Comparison of ENCODE assay signal across 11 cellular contexts in genomic region chr2:65032016-65032975, GRCh38. TPM values are rescaled to one million over a fixed set of nuclear protein-coding genes. Genes with fewer than 3 reads are reported as not detected.
DNase-seq lines count a peak whose midpoint lies in the region; ATAC-seq and TF ChIP-seq lines count a peak whose summit lies in the region.
"Had no signal": no experiment of that assay in that cellular context is flagged by ENCODE, and none has a peak within 500 bp of the region (broad histone marks: within the 10 kb centered on the region; RNA-seq: fewer than 3 reads in every experiment).

No MANE protein-coding gene starts in this region.

- POLR2A ChIA-PET in Caco-2 (lab: Charles Lee) (interaction anchor here (0.6 to 0.7 kb wide), 2 partner anchors 24 to 115 kb away, joined by 3 to 6 read pairs; partner anchors contain the start of gene CEP68), HEK293 (lab: Yijun Ruan, JAX) (no interaction called here)
- POLR2A ChIA-PET in activated CD8-positive, alpha-beta T cell treated with anti-CD3 and anti-CD28 coated beads, Interleukin-2, amount 10 ng/mL, durations not matched to agents 7 days and 5 days (lab: Charles Lee), result no interaction called here

- intact Hi-C loops in Caco-2 (cut with micrococcal nuclease; ENCODE audit: unreplicated experiment), result loop anchor here (5.0 kb wide), 1 partner anchor 45 kb away; the partner anchor contains the start of gene SLC1A4

- DNase-seq in Caco-2, result no peak
- DNase-seq in activated CD8-positive, alpha-beta T cell treated with anti-CD3 and anti-CD28 coated beads, Interleukin-2, amount 10 ng/mL, durations not matched to agents 7 days and 5 days, result no peak
- no peak for DNase-seq in naive B cell
- DNase-seq in globus pallidus (ENCODE audit: low spot score), result no peak
- DNase-seq: activated CD4-positive, CD25-positive, alpha-beta regulatory T cell treated with anti-CD3 and anti-CD28 coated beads, Interleukin-2, amount 50 U/mL, for 72 hours had no signal

- H3K27ac ChIP-seq in HEK293 (ENCODE audit: extremely low read depth, low read depth, low read length), result no peak overlapping the region; the same call in 1 of the 2 replicates
- H3K27ac ChIP-seq: HL-60 had no signal

- H3K36me3 ChIP-seq in Caco-2 (ENCODE audit: control insufficient read depth, insufficient read depth, low read length) (no peaks in the 10 kb centered on the region; the same call in 1 of the 2 replicates), HEK293 (ENCODE audit: control insufficient read depth in 2 of 2, insufficient read depth in 1 of 2, low read length in 2 of 2) (peaks cover 4% of the 10 kb centered on the region in 2 experiments; a peak in 2 of 3 replicates)

- peaks cover 6% of the 10 kb centered on the region for H3K36me3 Mint-ChIP-seq in Caco-2 (ENCODE audit: insufficient read depth, unreplicated experiment)
- H3K36me3 Mint-ChIP-seq in activated CD8-positive, alpha-beta T cell treated with anti-CD3 and anti-CD28 coated beads, Interleukin-2, amount 10 ng/mL, durations not matched to agents 7 days and 5 days (ENCODE audit: low read depth), result no peaks in the 10 kb centered on the region
- H3K36me3 Mint-ChIP-seq in naive B cell, result peaks cover 3 to 4% of the 10 kb centered on the region in 2 donors

- no peak overlapping the region for H3K4me3 ChIP-seq in Caco-2 (ENCODE audit: low read depth, low read length)
- no peak overlapping the region for H3K4me3 ChIP-seq in HEK293 (ENCODE audit: low read depth, low read length)
- H3K4me3 ChIP-seq: skin epidermis had no signal

- ATAC-seq in activated CD8-positive, alpha-beta T cell treated with anti-CD3 and anti-CD28 coated beads, Interleukin-2, amount 10 ng/mL, durations not matched to agents 7 days and 5 days, result no peak
- peak in 1 of 2 donors; percentile 10 for ATAC-seq in naive B cell (ENCODE audit: low read depth in 2 of 2)
- no peak for ATAC-seq in HG03135 (IDR thresholded peaks at IDR 0.05; ENCODE audit: unreplicated experiment)
- ATAC-seq in GM21447 (IDR thresholded peaks at IDR 0.05; ENCODE audit: unreplicated experiment), result no peak
- no peak for ATAC-seq in HG02970 (IDR thresholded peaks at IDR 0.05; ENCODE audit: low FRiP score, unreplicated experiment)

- H3K27ac Mint-ChIP-seq in Caco-2 (ENCODE audit: unreplicated experiment), result peak overlapping the region; percentile 70
- peak overlapping the region; percentile 10 for H3K27ac Mint-ChIP-seq in activated CD8-positive, alpha-beta T cell treated with anti-CD3 and anti-CD28 coated beads, Interleukin-2, amount 10 ng/mL, durations not matched to agents 7 days and 5 days
- peak overlapping the region; percentile 86 to 98 (median 96) for H3K27ac Mint-ChIP-seq in naive B cell

- H3K4me1 ChIP-seq in Caco-2 (peaks cover 17% of the 10 kb centered on the region), HEK293 (ENCODE audit: control insufficient read depth, insufficient read depth, low read length) (peaks cover 9% of the 10 kb centered on the region)

- H3K4me3 Mint-ChIP-seq in Caco-2 (ENCODE audit: unreplicated experiment) (peak overlapping the region; percentile 49), naive B cell (peak overlapping the region; percentile 75 to 91 (median 83))
- H3K4me3 Mint-ChIP-seq in activated CD8-positive, alpha-beta T cell treated with anti-CD3 and anti-CD28 coated beads, Interleukin-2, amount 10 ng/mL, durations not matched to agents 7 days and 5 days, result no peak overlapping the region

- CTCF ChIA-PET in Caco-2 (lab: Charles Lee) (interaction anchor here (1.0 to 1.7 kb wide), 3 partner anchors 36 to 114 kb away, joined by 4 to 25 read pairs (median 5); no protein-coding TSS in a partner anchor), HEK293 (lab: Yijun Ruan, JAX) (interaction anchor here (0.6 to 3.0 kb wide), 3 partner anchors 44 to 1302 kb away, joined by 3 to 14 read pairs (median 5); no protein-coding TSS in a partner anchor)
- CTCF ChIA-PET in activated CD8-positive, alpha-beta T cell treated with anti-CD3 and anti-CD28 coated beads, Interleukin-2, amount 10 ng/mL, durations not matched to agents 7 days and 5 days (lab: Charles Lee), result interaction anchor here (0.8 to 14.8 kb wide), 6 partner anchors 10 to 116 kb away, joined by 3 to 169 read pairs (median 3); no protein-coding TSS in a partner anchor

- peaks cover 17% of the 10 kb centered on the region for H3K4me1 Mint-ChIP-seq in Caco-2 (ENCODE audit: low read depth, unreplicated experiment)
- peaks cover 23% of the 10 kb centered on the region for H3K4me1 Mint-ChIP-seq in activated CD8-positive, alpha-beta T cell treated with anti-CD3 and anti-CD28 coated beads, Interleukin-2, amount 10 ng/mL, durations not matched to agents 7 days and 5 days (ENCODE audit: low read depth)
- H3K4me1 Mint-ChIP-seq in naive B cell, result peaks cover 44 to 74% (median 54%) of the 10 kb centered on the region in 3 donors

- no peak for TF ChIP-seq CTCF in Caco-2 (IDR thresholded peaks at IDR 0.05; ENCODE audit: insufficient read depth in 1 of 2, low read depth in 1 of 2, low read length in 1 of 2, severe bottlenecking in 1 of 2, unreplicated experiment in 1 of 2)
- no peak for TF ChIP-seq CTCF in HEK293 (tag by site-specific recombination; IDR thresholded peaks at IDR 0.05)

- H3K9me3 Mint-ChIP-seq in Caco-2 (ENCODE audit: unreplicated experiment), result no peaks in the 10 kb centered on the region
- H3K9me3 Mint-ChIP-seq in activated CD8-positive, alpha-beta T cell treated with anti-CD3 and anti-CD28 coated beads, Interleukin-2, amount 10 ng/mL, durations not matched to agents 7 days and 5 days (ENCODE audit: insufficient read depth), result no peaks in the 10 kb centered on the region
- H3K9me3 Mint-ChIP-seq in naive B cell, result no peaks in the 10 kb centered on the region

- H3K27me3 ChIP-seq in Caco-2 (replicated peaks; ENCODE audit: control insufficient read depth, insufficient read depth, low read length), result no peaks in the 10 kb centered on the region

- H3K27me3 Mint-ChIP-seq in Caco-2 (ENCODE audit: insufficient read depth, unreplicated experiment) (no peaks in the 10 kb centered on the region), naive B cell (no peaks in the 10 kb centered on the region)
- no peaks in the 10 kb centered on the region for H3K27me3 Mint-ChIP-seq in activated CD8-positive, alpha-beta T cell treated with anti-CD3 and anti-CD28 coated beads, Interleukin-2, amount 10 ng/mL, durations not matched to agents 7 days and 5 days (ENCODE audit: low read depth)

- no peaks in the 10 kb centered on the region for H3K9me3 ChIP-seq in Caco-2
- H3K9me3 ChIP-seq in HEK293 (ENCODE audit: control insufficient read depth, insufficient read depth, low read depth, low read length), result no peaks in the 10 kb centered on the region

- BruUV-seq in Caco-2 (replicated peaks; lab: Mats Ljungman, UMichigan), result no TSS peak

TF ChIP-seq in HEK293, 187 proteins besides CTCF, POLR2A, EP300 and RAD21 (continues in another document):
- peak; percentile 92 for TF ChIP-seq FEZF1 (tag by site-specific recombination; IDR thresholded peaks at IDR 0.05)
- no peak for TF ChIP-seq ZFHX2 (tag by site-specific recombination; conservative IDR thresholded peaks at IDR 0.05)
- TF ChIP-seq, protein P1, sequence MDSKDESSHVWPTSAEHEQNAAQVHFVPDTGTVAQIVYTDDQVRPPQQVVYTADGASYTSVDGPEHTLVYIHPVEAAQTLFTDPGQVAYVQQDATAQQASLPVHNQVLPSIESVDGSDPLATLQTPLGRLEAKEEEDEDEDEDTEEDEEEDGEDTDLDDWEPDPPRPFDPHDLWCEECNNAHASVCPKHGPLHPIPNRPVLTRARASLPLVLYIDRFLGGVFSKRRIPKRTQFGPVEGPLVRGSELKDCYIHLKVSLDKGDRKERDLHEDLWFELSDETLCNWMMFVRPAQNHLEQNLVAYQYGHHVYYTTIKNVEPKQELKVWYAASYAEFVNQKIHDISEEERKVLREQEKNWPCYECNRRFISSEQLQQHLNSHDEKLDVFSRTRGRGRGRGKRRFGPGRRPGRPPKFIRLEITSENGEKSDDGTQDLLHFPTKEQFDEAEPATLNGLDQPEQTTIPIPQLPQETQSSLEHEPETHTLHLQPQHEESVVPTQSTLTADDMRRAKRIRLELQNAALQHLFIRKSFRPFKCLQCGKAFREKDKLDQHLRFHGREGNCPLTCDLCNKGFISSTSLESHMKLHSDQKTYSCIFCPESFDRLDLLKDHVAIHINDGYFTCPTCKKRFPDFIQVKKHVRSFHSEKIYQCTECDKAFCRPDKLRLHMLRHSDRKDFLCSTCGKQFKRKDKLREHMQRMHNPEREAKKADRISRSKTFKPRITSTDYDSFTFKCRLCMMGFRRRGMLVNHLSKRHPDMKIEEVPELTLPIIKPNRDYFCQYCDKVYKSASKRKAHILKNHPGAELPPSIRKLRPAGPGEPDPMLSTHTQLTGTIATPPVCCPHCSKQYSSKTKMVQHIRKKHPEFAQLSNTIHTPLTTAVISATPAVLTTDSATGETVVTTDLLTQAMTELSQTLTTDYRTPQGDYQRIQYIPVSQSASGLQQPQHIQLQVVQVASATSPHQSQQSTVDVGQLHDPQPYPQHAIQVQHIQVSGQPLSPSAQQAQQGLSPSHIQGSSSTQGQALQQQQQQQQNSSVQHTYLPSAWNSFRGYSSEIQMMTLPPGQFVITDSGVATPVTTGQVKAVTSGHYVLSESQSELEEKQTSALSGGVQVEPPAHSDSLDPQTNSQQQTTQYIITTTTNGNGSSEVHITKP (tag by site-specific recombination; IDR thresholded peaks at IDR 0.05), result 0 out of 2 replicates have a peak, but pooled peaks have one; percentile 19
- TF ChIP-seq WT1 (tag by site-specific recombination; IDR thresholded peaks at IDR 0.05), result peak; percentile 94
- TF ChIP-seq, protein P2, sequence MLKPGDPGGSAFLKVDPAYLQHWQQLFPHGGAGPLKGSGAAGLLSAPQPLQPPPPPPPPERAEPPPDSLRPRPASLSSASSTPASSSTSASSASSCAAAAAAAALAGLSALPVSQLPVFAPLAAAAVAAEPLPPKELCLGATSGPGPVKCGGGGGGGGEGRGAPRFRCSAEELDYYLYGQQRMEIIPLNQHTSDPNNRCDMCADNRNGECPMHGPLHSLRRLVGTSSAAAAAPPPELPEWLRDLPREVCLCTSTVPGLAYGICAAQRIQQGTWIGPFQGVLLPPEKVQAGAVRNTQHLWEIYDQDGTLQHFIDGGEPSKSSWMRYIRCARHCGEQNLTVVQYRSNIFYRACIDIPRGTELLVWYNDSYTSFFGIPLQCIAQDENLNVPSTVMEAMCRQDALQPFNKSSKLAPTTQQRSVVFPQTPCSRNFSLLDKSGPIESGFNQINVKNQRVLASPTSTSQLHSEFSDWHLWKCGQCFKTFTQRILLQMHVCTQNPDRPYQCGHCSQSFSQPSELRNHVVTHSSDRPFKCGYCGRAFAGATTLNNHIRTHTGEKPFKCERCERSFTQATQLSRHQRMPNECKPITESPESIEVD (tag by site-specific recombination; IDR thresholded peaks at IDR 0.05), result peak; percentile 50; the same call in 1 of the 2 replicates

RNA-seq across cellular contexts. Expression of gene CEP68, which starts 23.9 kb away (rescaled TPM):
- total RNA-seq in Caco-2 (2022), result 12.9 and 14.0 TPM in 2 replicates
- total RNA-seq in activated CD8-positive, alpha-beta T cell treated with anti-CD3 and anti-CD28 coated beads, Interleukin-2, amount 10 ng/mL, durations not matched to agents 7 days and 5 days, result 1 to 10 TPM; 8.1 to 9.7 TPM
- 10 to 100 TPM; 16.6 to 21.0 (median 18.6) TPM for polyA plus RNA-seq in naive B cell (ENCODE audit: low read depth in 6 of 6)

RNA-seq across cellular contexts. Expression of gene SLC1A4, which starts 43.1 kb away (rescaled TPM):
- total RNA-seq in Caco-2 (2022), result 28.6 and 35.0 TPM in 2 replicates
- 10 to 100 TPM; 48.8 to 50.1 TPM for total RNA-seq in activated CD8-positive, alpha-beta T cell treated with anti-CD3 and anti-CD28 coated beads, Interleukin-2, amount 10 ng/mL, durations not matched to agents 7 days and 5 days
- 1 to 10 TPM; 2.1 to 5.8 (median 3.0) TPM for polyA plus RNA-seq in naive B cell (ENCODE audit: low read depth in 6 of 6)

Comparison
In these comparisons a context has a peak if more than half of its experiments do, and no peak if none do; other contexts are left out.
1. H3K27ac Mint-ChIP-seq: peak in every context shown above with its lines; median percentile 96 in naive B cell; 70 in Caco-2; 10 in activated CD8-positive, alpha-beta T cell treated with anti-CD3 and anti-CD28 coated beads, Interleukin-2, amount 10 ng/mL, durations not matched to agents 7 days and 5 days.